9 cellular contexts compared by ENCODE assay signal in the genomic region with DNA sequence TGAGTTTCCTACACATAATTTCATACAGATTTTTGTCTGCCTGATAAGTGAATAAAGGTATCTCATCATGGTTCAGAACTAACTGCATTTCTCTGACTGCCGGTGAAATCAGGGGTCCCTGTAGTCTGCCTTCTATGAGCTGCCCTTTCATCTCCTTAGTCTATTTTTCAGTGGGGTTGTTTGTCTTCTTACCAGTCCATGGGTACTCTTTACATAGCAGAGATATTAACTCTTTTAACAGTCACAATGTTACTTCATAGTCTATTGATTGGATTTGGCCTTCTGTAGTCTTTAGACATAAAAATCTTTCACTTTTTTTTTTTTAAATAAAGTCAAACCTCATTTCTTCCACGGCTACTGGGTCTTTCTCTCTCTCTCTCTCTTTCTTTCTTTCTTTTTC.
"Had no signal": no experiment of that assay in that cellular context is flagged by ENCODE, and none has a peak within 500 bp of the region (broad histone marks: within the 10 kb centered on the region; RNA-seq: fewer than 3 reads in every experiment).

No MANE protein-coding gene starts in this region.

- H3K27ac ChIP-seq: GM23248, HL-60 had no signal

- H3K4me3 ChIP-seq: GM23248, HAP-1, K562 had no signal

- H3K36me3 ChIP-seq: HAP-1 had no signal

- H3K4me1 ChIP-seq: HAP-1 had no signal

- DNase-seq: GM23248, GOT3, H7, HFFc6, IMR-90 had no signal

- H3K9ac ChIP-seq: GM23248 had no signal

- H3K9me3 ChIP-seq: HAP-1 had no signal

- H3K9me3 Mint-ChIP-seq: HFFc6 had no signal

- H2AFZ ChIP-seq: GM23248 had no signal

- H3K27ac Mint-ChIP-seq: HFFc6 had no signal

- ATAC-seq: HCT116, K562 had no signal

- H3K4me3 Mint-ChIP-seq: HFFc6 had no signal
